In genomic region chr11:65497141-65498041, GRCh38 we compare ENCODE assay signal across 8 cellular contexts. TPM values are rescaled to one million over a fixed set of nuclear protein-coding genes. Genes with fewer than 3 reads are reported as not detected.
DNase-seq lines count a peak whose midpoint lies in the region; ATAC-seq, FAIRE-seq and TF ChIP-seq lines count a peak whose summit lies in the region.

No MANE protein-coding gene starts in this region.

- peaks cover 8% of the 10 kb centered on the region; the same call in 2 of the 3 replicates for H3K9me3 Mint-ChIP-seq in GM23338
- no peaks in the 10 kb centered on the region for H3K9me3 Mint-ChIP-seq in natural killer cell

- peaks cover 67% of the 10 kb centered on the region for H3K79me2 ChIP-seq in DOHH2 (ENCODE audit: control insufficient read depth, low read length)
- peaks cover 43% of the 10 kb centered on the region for H3K79me2 ChIP-seq in GM23338 (replicated peaks; ENCODE audit: insufficient read depth)
- H3K79me2 ChIP-seq in fibroblast of lung (ENCODE audit: control insufficient read depth, insufficient read depth, low read length) = peaks cover 74% of the 10 kb centered on the region

- no peaks in the 10 kb centered on the region for H3K27me3 ChIP-seq in DOHH2 (ENCODE audit: control insufficient read depth, low read length)
- no peaks in the 10 kb centered on the region for H3K27me3 ChIP-seq in GM23338 (ENCODE audit: insufficient read depth)
- no peaks in the 10 kb centered on the region for H3K27me3 ChIP-seq in fibroblast of lung (ENCODE audit: control insufficient read depth, insufficient read depth, low read length)

- H3K4me3 Mint-ChIP-seq in GM23338 = peak overlapping the region; percentile 67
- H3K4me3 Mint-ChIP-seq in natural killer cell = no peak overlapping the region

- H3K27ac ChIP-seq in DOHH2 (ENCODE audit: low read depth, low read length) = peak overlapping the region; percentile 99
- H3K27ac ChIP-seq in GM23338 (ENCODE audit: low read depth) = peak overlapping the region; percentile 100
- peak overlapping the region; percentile 100 for H3K27ac ChIP-seq in fibroblast of lung (ENCODE audit: insufficient read depth, low read length)

- H3K9me3 ChIP-seq in DOHH2 (ENCODE audit: control insufficient read depth, insufficient read depth, low read length) (no peaks in the 10 kb centered on the region), fibroblast of lung (ENCODE audit: control insufficient read depth, insufficient read depth, low read depth, low read length) (no peaks in the 10 kb centered on the region)

- intact Hi-C loops in natural killer cell (cut with micrococcal nuclease) = loop anchor here (1.0 kb wide), 2 partner anchors 9 to 20 kb away; no protein-coding TSS in a partner anchor

- no peaks in the 10 kb centered on the region for H3K9me2 ChIP-seq in DOHH2 (replicated peaks; ENCODE audit: control insufficient read depth, low read length)
- no peaks in the 10 kb centered on the region for H3K9me2 ChIP-seq in GM23338 (ENCODE audit: insufficient read depth)

- H3F3A ChIP-seq in DOHH2 (ENCODE audit: control insufficient read depth, insufficient read depth) (peaks cover 53% of the 10 kb centered on the region), GM23338 (replicated peaks; ENCODE audit: low read depth) (peaks cover 36% of the 10 kb centered on the region)

- H3K4me1 ChIP-seq in DOHH2 (ENCODE audit: control insufficient read depth, low read length) (peaks cover 57% of the 10 kb centered on the region), GM23338 (ENCODE audit: insufficient read depth) (peaks cover 29% of the 10 kb centered on the region), fibroblast of lung (ENCODE audit: control insufficient read depth, extremely low read depth, insufficient read depth, low read length) (peaks cover 27% of the 10 kb centered on the region)

- H3K27me3 Mint-ChIP-seq in GM23338 (ENCODE audit: insufficient read depth, low read depth, poor library complexity) (peaks cover 22% of the 10 kb centered on the region), natural killer cell (ENCODE audit: low read depth in 2 of 2) (no peaks in the 10 kb centered on the region)

- H2AFZ ChIP-seq in GM23338 (no peak overlapping the region), fibroblast of lung (ENCODE audit: low read length) (no peak overlapping the region)

- H3K4me2 ChIP-seq in DOHH2 (ENCODE audit: low read length) (peak overlapping the region; percentile 92), GM23338 (peak overlapping the region; percentile 84), fibroblast of lung (ENCODE audit: extremely low read depth, insufficient read depth, low read length) (peak overlapping the region; percentile 98)

- peak; percentile 88 for ATAC-seq in GM23338
- peak; percentile 81 to 95 (median 84) for ATAC-seq in natural killer cell

- H3K4me1 Mint-ChIP-seq in GM23338 = peaks cover 33% of the 10 kb centered on the region
- peaks cover 13 to 17% of the 10 kb centered on the region in 2 donors for H3K4me1 Mint-ChIP-seq in natural killer cell

- peaks cover 29% of the 10 kb centered on the region for H4K20me1 ChIP-seq in DOHH2 (ENCODE audit: control insufficient read depth, insufficient read depth, low read depth, low read length)
- H4K20me1 ChIP-seq in GM23338 (replicated peaks; ENCODE audit: insufficient read depth) = peaks cover 30% of the 10 kb centered on the region
- no peaks in the 10 kb centered on the region for H4K20me1 ChIP-seq in fibroblast of lung (ENCODE audit: control insufficient read depth, extremely low read depth, insufficient read depth, low read length)

- H3K27ac Mint-ChIP-seq in GM23338 = peak overlapping the region; percentile 88
- H3K27ac Mint-ChIP-seq in natural killer cell = no peak overlapping the region

- H3K4me3 ChIP-seq in DOHH2 (ENCODE audit: low read length) = peak overlapping the region; percentile 85
- peak overlapping the region; percentile 65 for H3K4me3 ChIP-seq in GM23338
- peak overlapping the region; percentile 72 to 98 (median 76) for H3K4me3 ChIP-seq in fibroblast of lung (replicated peaks in 1 of 4; ENCODE audit: control extremely low read depth in 1 of 4, insufficient read depth in 1 of 4, low read depth in 3 of 4, low read length in 4 of 4)

- peak overlapping the region; percentile 88 for H3K9ac ChIP-seq in fibroblast of lung (ENCODE audit: insufficient read depth, low read length)

- H3K36me3 ChIP-seq in DOHH2 (ENCODE audit: control insufficient read depth, low read length) (peaks cover 40% of the 10 kb centered on the region), GM23338 (ENCODE audit: insufficient read depth) (peaks cover 18% of the 10 kb centered on the region), fibroblast of lung (ENCODE audit: control insufficient read depth, insufficient read depth, low read length) (peaks cover 4% of the 10 kb centered on the region)

- H3K36me3 Mint-ChIP-seq in GM23338 (ENCODE audit: low read depth) (no peaks in the 10 kb centered on the region), natural killer cell (no peaks in the 10 kb centered on the region)

- DNase-seq in GM23338 (ENCODE audit: low spot score) (peak; percentile 99), LHCN-M2 (ENCODE audit: low read depth) (peak; percentile 98), RCC 7860 (ENCODE audit: low spot score) (peak; percentile 94), activated T-helper 1 cell treated with Interleukin-2 at 50 U/mL for 16 hours (ENCODE audit: low read depth) (peak; percentile 97), fibroblast of lung (ENCODE audit: low read depth in 2 of 2) (peak; percentile 98 to 99), natural killer cell (peak; percentile 98)
- DNase-seq in stimulated activated naive CD4-positive, alpha-beta T cell (lab: John Stamatoyannopoulos, UW) = peak; percentile 96 to 98 (median 97)

- no peak for FAIRE-seq in RCC 7860 (lab: Jason Lieb, UNC)

- TF ChIP-seq CTCF in DOHH2 (IDR thresholded peaks at IDR 0.05; ENCODE audit: low read depth, low read length, poor library complexity, severe bottlenecking) = no peak
- TF ChIP-seq CTCF in GM23338 (conservative IDR thresholded peaks at IDR 0.05; ENCODE audit: low read depth in 2 of 2) = no peak
- no peak for TF ChIP-seq CTCF in fibroblast of lung (conservative IDR thresholded peaks at IDR 0.05 in 1 of 2, IDR thresholded peaks at IDR 0.05 in 1 of 2; ENCODE audit: low read depth in 1 of 2, low read length in 2 of 2)
- TF ChIP-seq CTCF in natural killer cell (IDR thresholded peaks at IDR 0.05) = no peak

TF ChIP-seq in GM23338, 12 proteins besides CTCF, POLR2A, EP300 and RAD21 (continues in another document):
- no peak for TF ChIP-seq JUNB (IDR thresholded peaks at IDR 0.05; ENCODE audit: unreplicated experiment)
- TF ChIP-seq EZH2 (IDR thresholded peaks at IDR 0.05; ENCODE audit: low read depth, unreplicated experiment) = no peak
- TF ChIP-seq ETS1 (IDR thresholded peaks at IDR 0.05) = no peak; the same call in 1 of the 2 replicates
- TF ChIP-seq REST (IDR thresholded peaks at IDR 0.05; ENCODE audit: unreplicated experiment) = peak; percentile 35
- no peak for TF ChIP-seq STAT1 (IDR thresholded peaks at IDR 0.05; ENCODE audit: unreplicated experiment)
- peak; percentile 86 for TF ChIP-seq CREB1 (CRISPR knock-in tag; IDR thresholded peaks at IDR 0.05; ENCODE audit: low read depth)

RNA-seq across cellular contexts. Expression of gene MALAT1, which starts 1.5 kb away (rescaled TPM):
- 1,789 and 2,206 TPM in 2 replicates for total RNA-seq in GM23338 (2014; rRNA removed; shearing (Covaris generic))
- 4,618 and 6,020 TPM in 2 replicates for polyA plus RNA-seq in GM23338 (2016; fragmentation: Nextera tagmentation; extraction: Ambion mirVana)
- total RNA-seq in LHCN-M2 (2014; rRNA removed) = 1,575 and 2,461 TPM in 2 replicates
- 343 TPM for polyA plus RNA-seq in LHCN-M2 (2012)
- 14,068 and 21,991 TPM in 2 replicates for total RNA-seq in fibroblast of lung
- 482 and 583 TPM in 2 replicates for polyA plus RNA-seq in fibroblast of lung
- polyA plus RNA-seq in fibroblast of lung (2012) = 274 and 335 TPM in 2 replicates
- polyA minus RNA-seq in fibroblast of lung (ENCODE audit: low replicate concordance) = 1,820 and 2,014 TPM in 2 replicates
- total RNA-seq in natural killer cell = over 10,000 TPM; 32,911 to 36,726 (median 33,502) TPM

RNA-seq across cellular contexts. Expression of gene SCYL1, which starts 27.5 kb away (rescaled TPM):
- 55.1 and 66.1 TPM in 2 replicates for total RNA-seq in GM23338 (2014; rRNA removed; shearing (Covaris generic))
- 52.7 and 61.7 TPM in 2 replicates for polyA plus RNA-seq in GM23338 (2016; fragmentation: Nextera tagmentation; extraction: Ambion mirVana)
- total RNA-seq in LHCN-M2 (2014; rRNA removed) = 104 and 113 TPM in 2 replicates
- 81.2 TPM for polyA plus RNA-seq in LHCN-M2 (2012)
- total RNA-seq in fibroblast of lung = 73.2 and 84.6 TPM in 2 replicates
- 58.2 and 62.3 TPM in 2 replicates for polyA plus RNA-seq in fibroblast of lung
- 71.8 and 83.3 TPM in 2 replicates for polyA plus RNA-seq in fibroblast of lung (2012)
- polyA minus RNA-seq in fibroblast of lung (ENCODE audit: low replicate concordance) = 160 and 182 TPM in 2 replicates
- 10 to 100 TPM; 61.7 to 79.9 (median 71.3) TPM for total RNA-seq in natural killer cell

Comparison
In these comparisons a context has a peak if more than half of its experiments do, and no peak if none do; other contexts are left out.
1. Peak in every context shown above with its lines: DNase-seq, ATAC-seq, H3K4me3 ChIP-seq and H3K27ac ChIP-seq.